20 cellular contexts compared by ENCODE assay signal in genomic region chr3:123297627-123297899, GRCh38.
A peak's percentile ranks its signal among the peaks of the same experiment; 100 is the strongest.
DNase-seq lines count a peak whose midpoint lies in the region; ATAC-seq and TF ChIP-seq lines count a peak whose summit lies in the region.
"Had no signal": no experiment of that assay in that cellular context is flagged by ENCODE, and none has a peak within 500 bp of the region (broad histone marks: within the 10 kb centered on the region; RNA-seq: fewer than 3 reads in every experiment).

No MANE protein-coding gene starts in this region.

- intact Hi-C loops in PC-3 (cut with micrococcal nuclease): no loop called here
- intact Hi-C loops in activated T-helper 2 cell treated with anti-CD3 and anti-CD28 coated beads, Interferon-gamma antibody, Interleukin-2, Interleukin-4, amounts not matched to agents 10 μg/mL and 5 μg/mL and 100 μg/mL, durations not matched to agents 14 hours and 24 hours and 36 hours (cut with micrococcal nuclease): no loop called here

- H3K4me3 ChIP-seq in GM12865 (ENCODE audit: low read depth, low read length): no peak overlapping the region
- no peak overlapping the region for H3K4me3 ChIP-seq in PC-3 (ENCODE audit: low read length)
- H3K4me3 ChIP-seq: BLaER1, cardiac muscle cell, esophagus muscularis mucosa, mucosa of descending colon, smooth muscle cell had no signal

- no peaks in the 10 kb centered on the region for H3K36me3 Mint-ChIP-seq in activated T-cell treated with anti-CD3 and anti-CD28 coated beads, Interleukin-2, amount 50 U/mL, for 72 hours (ENCODE audit: insufficient read depth in 2 of 2)
- H3K36me3 Mint-ChIP-seq in activated T-helper 2 cell treated with anti-CD3 and anti-CD28 coated beads, Interferon-gamma antibody, Interleukin-2, Interleukin-4, amounts not matched to agents 10 μg/mL and 5 μg/mL and 100 μg/mL, durations not matched to agents 14 hours and 24 hours and 36 hours (ENCODE audit: low read depth): no peaks in the 10 kb centered on the region

- no peak overlapping the region for H3K27ac ChIP-seq in PC-3 (ENCODE audit: low read length)
- H3K27ac ChIP-seq: BLaER1, cardiac muscle cell had no signal

- POLR2A ChIA-PET in PC-3 (lab: Charles Lee; ENCODE audit: unreplicated experiment): interaction anchor here (0.6 kb wide), 1 partner anchor 13 kb away, joined by 4 read pairs; no protein-coding TSS in a partner anchor

- no peaks in the 10 kb centered on the region for H4K20me1 ChIP-seq in PC-3 (ENCODE audit: low read length)
- H4K20me1 ChIP-seq: BLaER1 had no signal

- peaks cover 11% of the 10 kb centered on the region for H3K27me3 Mint-ChIP-seq in activated T-cell treated with anti-CD3 and anti-CD28 coated beads, Interleukin-2, amount 50 U/mL, for 72 hours (ENCODE audit: low read depth)
- peaks cover 3% of the 10 kb centered on the region for H3K27me3 Mint-ChIP-seq in activated T-helper 2 cell treated with anti-CD3 and anti-CD28 coated beads, Interferon-gamma antibody, Interleukin-2, Interleukin-4, amounts not matched to agents 10 μg/mL and 5 μg/mL and 100 μg/mL, durations not matched to agents 14 hours and 24 hours and 36 hours (ENCODE audit: low read depth)

- CTCF ChIA-PET in PC-3 (lab: Charles Lee): no interaction called here

- H3K9ac ChIP-seq in PC-3 (ENCODE audit: low read length): no peak overlapping the region
- H3K9ac ChIP-seq: BLaER1 had no signal

- no peaks in the 10 kb centered on the region for H3F3A ChIP-seq in PC-3 (ENCODE audit: low read length, unreplicated experiment)

- no peaks in the 10 kb centered on the region for H3K36me3 ChIP-seq in PC-3 (ENCODE audit: low read depth, low read length)
- H3K36me3 ChIP-seq: BLaER1 had no signal

- H2AFZ ChIP-seq in PC-3 (ENCODE audit: low read length): no peak overlapping the region

- no peaks in the 10 kb centered on the region for H3K9me2 ChIP-seq in PC-3 (replicated peaks; ENCODE audit: low read length)

- DNase-seq in DMS 273 (lab: John Stamatoyannopoulos, UW; ENCODE audit: unreplicated experiment): peak; percentile 30
- no peak for DNase-seq in DMS 273 treated with DMSO at 0.1 percent for 48 hours (lab: John Stamatoyannopoulos, UW)
- no peak for DNase-seq in GM12865 (ENCODE audit: low read depth)
- peak; percentile 15 for DNase-seq in PC-3
- peak; percentile 82 for DNase-seq in iPS-NIHi11 (ENCODE audit: low spot score)
- DNase-seq in activated T-cell treated with anti-CD3 and anti-CD28 coated beads, Interleukin-2, amount 50 U/mL, for 72 hours: no peak
- DNase-seq in activated T-helper 2 cell treated with anti-CD3 and anti-CD28 coated beads, Interferon-gamma antibody, Interleukin-2, Interleukin-4, amounts not matched to agents 10 μg/mL and 5 μg/mL and 100 μg/mL, durations not matched to agents 14 hours and 24 hours and 36 hours (ENCODE audit: low spot score): no peak
- no peak for DNase-seq in NCI-H146 treated with DMSO at 0.1 percent for 48 hours (lab: John Stamatoyannopoulos, UW; ENCODE audit: unreplicated experiment)
- DNase-seq: activated CD4-positive, alpha-beta T cell treated with anti-CD3 and anti-CD28 coated beads for 48 hours; activated effector memory CD4-positive, alpha-beta T cell treated with anti-CD3 and anti-CD28 coated beads, Interleukin-2, amount 50 U/mL, for 16 hours; DMS53; mucosa of descending colon; NCI-H1048; NCI-H2081; stimulated activated CD8-positive, alpha-beta memory T cell treated with anti-CD3 and anti-CD28 coated beads, Interleukin-4, amount 100 ng/mL, for 48 hours had no signal

- no peak overlapping the region for H3K27ac Mint-ChIP-seq in activated T-cell treated with anti-CD3 and anti-CD28 coated beads, Interleukin-2, amount 50 U/mL, for 72 hours
- no peak overlapping the region for H3K27ac Mint-ChIP-seq in activated T-helper 2 cell treated with anti-CD3 and anti-CD28 coated beads, Interferon-gamma antibody, Interleukin-2, Interleukin-4, amounts not matched to agents 10 μg/mL and 5 μg/mL and 100 μg/mL, durations not matched to agents 14 hours and 24 hours and 36 hours

- no peak overlapping the region for H3K4me2 ChIP-seq in PC-3 (ENCODE audit: low read length)
- H3K4me2 ChIP-seq: BLaER1, smooth muscle cell had no signal

- H3K79me2 ChIP-seq in PC-3 (ENCODE audit: low read length): no peaks in the 10 kb centered on the region

- TF ChIP-seq CTCF in GM12865 (IDR thresholded peaks at IDR 0.05; ENCODE audit: insufficient read depth, low read depth, low read length, missing control alignments): peak; percentile 3
- peak; percentile 27; the same call in 1 of the 2 replicates for TF ChIP-seq CTCF in PC-3 (conservative IDR thresholded peaks at IDR 0.05; ENCODE audit: low read depth, low read length)

- no peaks in the 10 kb centered on the region for H3K9me3 Mint-ChIP-seq in activated T-cell treated with anti-CD3 and anti-CD28 coated beads, Interleukin-2, amount 50 U/mL, for 72 hours
- no peaks in the 10 kb centered on the region for H3K9me3 Mint-ChIP-seq in activated T-helper 2 cell treated with anti-CD3 and anti-CD28 coated beads, Interferon-gamma antibody, Interleukin-2, Interleukin-4, amounts not matched to agents 10 μg/mL and 5 μg/mL and 100 μg/mL, durations not matched to agents 14 hours and 24 hours and 36 hours

- BruUV-seq in PC-3 (replicated peaks; lab: Mats Ljungman, UMichigan): no TSS peak

- H3K9me3 ChIP-seq in PC-3 (ENCODE audit: low read length): no peaks in the 10 kb centered on the region
- H3K9me3 ChIP-seq: BLaER1, esophagus muscularis mucosa, mucosa of descending colon had no signal

- H3K4me1 Mint-ChIP-seq in activated T-cell treated with anti-CD3 and anti-CD28 coated beads, Interleukin-2, amount 50 U/mL, for 72 hours (ENCODE audit: low read depth): no peaks in the 10 kb centered on the region
- no peaks in the 10 kb centered on the region for H3K4me1 Mint-ChIP-seq in activated T-helper 2 cell treated with anti-CD3 and anti-CD28 coated beads, Interferon-gamma antibody, Interleukin-2, Interleukin-4, amounts not matched to agents 10 μg/mL and 5 μg/mL and 100 μg/mL, durations not matched to agents 14 hours and 24 hours and 36 hours (ENCODE audit: low read depth)

- H3K4me3 Mint-ChIP-seq in activated T-cell treated with anti-CD3 and anti-CD28 coated beads, Interleukin-2, amount 50 U/mL, for 72 hours: no peak overlapping the region
- no peak overlapping the region for H3K4me3 Mint-ChIP-seq in activated T-helper 2 cell treated with anti-CD3 and anti-CD28 coated beads, Interferon-gamma antibody, Interleukin-2, Interleukin-4, amounts not matched to agents 10 μg/mL and 5 μg/mL and 100 μg/mL, durations not matched to agents 14 hours and 24 hours and 36 hours (ENCODE audit: low read depth)

- H3K4me1 ChIP-seq in PC-3 (ENCODE audit: insufficient read depth, low read length): 0 out of 2 replicates have a peak, but pooled peaks cover 6% of the 10 kb centered on the region

- H3K27me3 ChIP-seq in PC-3 (ENCODE audit: low read length): peaks cover 30% of the 10 kb centered on the region
- H3K27me3 ChIP-seq: BLaER1, cardiac muscle cell, esophagus muscularis mucosa had no signal

- peak; percentile 45; the same call in 1 of the 2 replicates for ATAC-seq in PC-3
- ATAC-seq in activated T-cell treated with anti-CD3 and anti-CD28 coated beads, Interleukin-2, amount 50 U/mL, for 72 hours (replicated peaks in 1 of 2): no peak
- ATAC-seq: left lobe of liver, mucosa of descending colon had no signal

Comparison
In these comparisons a context has a peak if more than half of its experiments do, and no peak if none do; other contexts are left out.
1. DNase-seq: peak in DMS 273 (single experiment), PC-3 (single experiment) and iPS-NIHi11 (single experiment); none in DMS 273 treated with DMSO at 0.1 percent for 48 hours (single experiment), GM12865 (single experiment), activated T-cell treated with anti-CD3 and anti-CD28 coated beads, Interleukin-2, amount 50 U/mL, for 72 hours (0 of 2), activated T-helper 2 cell treated with anti-CD3 and anti-CD28 coated beads, Interferon-gamma antibody, Interleukin-2, Interleukin-4, amounts not matched to agents 10 μg/mL and 5 μg/mL and 100 μg/mL, durations not matched to agents 14 hours and 24 hours and 36 hours (single experiment) and NCI-H146 treated with DMSO at 0.1 percent for 48 hours (single experiment).